ENCODE assay signal across 39 cellular contexts in the genomic region with DNA sequence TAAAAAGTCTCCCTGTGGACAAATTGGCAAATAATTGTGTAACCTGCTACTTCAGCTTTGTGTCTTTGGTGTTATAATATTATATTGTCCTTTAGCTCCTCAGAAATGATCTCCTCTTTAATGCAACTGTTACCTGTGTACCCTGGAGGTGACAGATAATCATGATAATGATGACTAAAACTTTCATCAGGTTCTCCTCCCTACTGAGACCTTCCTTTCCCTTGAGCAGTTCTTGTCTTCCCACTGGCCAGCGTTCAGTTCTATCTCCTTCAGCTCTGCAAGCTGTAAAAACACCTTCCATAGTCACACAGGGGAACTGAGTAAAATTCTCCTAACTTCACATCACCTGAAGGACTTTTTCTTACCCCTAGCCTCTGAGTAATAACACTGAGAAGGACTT. TPM values are rescaled to one million over a fixed set of nuclear protein-coding genes. Genes with fewer than 3 reads are reported as not detected.
"Had no signal": no experiment of that assay in that cellular context is flagged by ENCODE, and none has a peak within 500 bp of the region (broad histone marks: within the 10 kb centered on the region; RNA-seq: fewer than 3 reads in every experiment).

No MANE protein-coding gene starts in this region.

- H3K4me2 ChIP-seq: smooth muscle cell had no signal

- H3K27ac ChIP-seq: ascending aorta, foreskin keratinocyte, heart left ventricle, neutrophil, ovary, sigmoid colon, thyroid gland, upper lobe of right lung had no signal

- H3K4me3 ChIP-seq: ascending aorta, heart left ventricle, ovary, sigmoid colon, smooth muscle cell, thyroid gland, upper lobe of right lung had no signal

- H3K9me3 ChIP-seq: ascending aorta, heart left ventricle, neutrophil, ovary, sigmoid colon, thyroid gland, upper lobe of right lung had no signal

- H3K4me3 Mint-ChIP-seq: activated CD4-positive, alpha-beta memory T cell treated with anti-CD3 and anti-CD28 coated beads, Interleukin-2, amount 10 ng/mL, durations not matched to agents 7 days and 5 days; activated CD4-positive, alpha-beta T cell treated with anti-CD3 and anti-CD28 coated beads, Interleukin-2, amount 10 ng/mL, durations not matched to agents 7 days and 5 days; activated naive CD4-positive, alpha-beta T cell treated with anti-CD3 and anti-CD28 coated beads, Interleukin-2, amount 10 ng/mL, durations not matched to agents 7 days and 5 days; activated naive CD8-positive, alpha-beta T cell treated with anti-CD3 and anti-CD28 coated beads, Interleukin-2, amount 10 ng/mL, durations not matched to agents 7 days and 5 days; activated T-cell treated with anti-CD3 and anti-CD28 coated beads, Interleukin-2, amount 50 U/mL, for 24 hours; brain; effector memory CD8-positive, alpha-beta T cell; immature natural killer cell; mesothelial cell of epicardium; naive B cell; nephron progenitor cell; stimulated activated memory B cell treated with anti-CD40 and anti-IgM and Interleukin-4, amounts not matched to agents 10 μg/mL and 1 μg/mL and 100 μg/mL, for 72 hours; stimulated activated naive CD8-positive, alpha-beta T cell treated with anti-CD3 and anti-CD28 coated beads, Interleukin-15, amount 100 ng/mL, for 72 hours had no signal

- ATAC-seq: effector memory CD8-positive, alpha-beta T cell; esophagus mucosa; foreskin keratinocyte; heart left ventricle; stimulated activated memory B cell treated with anti-CD40 and anti-IgM and Interleukin-4, amounts not matched to agents 10 μg/mL and 1 μg/mL and 100 μg/mL, for 72 hours; stimulated activated naive CD8-positive, alpha-beta T cell treated with anti-CD3 and anti-CD28 coated beads, Interleukin-15, amount 100 ng/mL, for 72 hours; upper lobe of right lung had no signal

- DNase-seq: activated CD4-positive, alpha-beta memory T cell treated with anti-CD3 and anti-CD28 coated beads, Interleukin-2, amount 10 ng/mL, durations not matched to agents 7 days and 5 days; activated CD4-positive, alpha-beta T cell treated with anti-CD3 and anti-CD28 coated beads, Interleukin-2, amount 10 ng/mL, durations not matched to agents 7 days and 5 days; activated CD4-positive, CD25-positive, alpha-beta regulatory T cell treated with anti-CD3 and anti-CD28 coated beads, Interleukin-2, amount 50 U/mL, for 72 hours; activated CD8-positive, alpha-beta memory T cell treated with anti-CD3 and anti-CD28 coated beads, Interleukin-2, amount 50 U/mL, for 48 hours; activated gamma-delta T cell; activated naive CD4-positive, alpha-beta T cell treated with anti-CD3 and anti-CD28 coated beads, Interleukin-2, amount 10 ng/mL, durations not matched to agents 7 days and 5 days; activated naive CD8-positive, alpha-beta T cell treated with anti-CD3 and anti-CD28 coated beads, Interleukin-2, amount 10 ng/mL, durations not matched to agents 7 days and 5 days; activated T-cell treated with anti-CD3 and anti-CD28 coated beads, Interleukin-2, amount 50 U/mL, for 24 hours; caudate nucleus; cortex of kidney; effector memory CD8-positive, alpha-beta T cell; heart left ventricle; hypothalamus; immature natural killer cell; naive B cell; nephron progenitor cell; ovary; sigmoid colon; stimulated activated CD4-positive, alpha-beta T cell treated with anti-CD3 and anti-CD28 coated beads, Interleukin-1b, Interleukin-23, amount 100 ng/mL, for 48 hours; stimulated activated CD4-positive, alpha-beta T cell treated with anti-CD3 and anti-CD28 coated beads, Interleukin-4, amount 100 ng/mL, for 4 hours; stimulated activated CD8-positive, alpha-beta memory T cell treated with anti-CD3 and anti-CD28 coated beads, Interleukin-4, amount 100 ng/mL, for 48 hours; stimulated activated naive CD8-positive, alpha-beta T cell treated with anti-CD3 and anti-CD28 coated beads, Interleukin-15, amount 100 ng/mL, for 72 hours; substantia nigra; T-helper 2 cell; thyroid gland; upper lobe of right lung had no signal

- H3K27me3 ChIP-seq: ascending aorta, foreskin keratinocyte, ovary, sigmoid colon, thyroid gland had no signal

- H3K27ac Mint-ChIP-seq: activated CD4-positive, alpha-beta memory T cell treated with anti-CD3 and anti-CD28 coated beads, Interleukin-2, amount 10 ng/mL, durations not matched to agents 7 days and 5 days; activated CD4-positive, alpha-beta T cell treated with anti-CD3 and anti-CD28 coated beads, Interleukin-2, amount 10 ng/mL, durations not matched to agents 7 days and 5 days; activated naive CD4-positive, alpha-beta T cell treated with anti-CD3 and anti-CD28 coated beads, Interleukin-2, amount 10 ng/mL, durations not matched to agents 7 days and 5 days; activated naive CD8-positive, alpha-beta T cell treated with anti-CD3 and anti-CD28 coated beads, Interleukin-2, amount 10 ng/mL, durations not matched to agents 7 days and 5 days; activated T-cell treated with anti-CD3 and anti-CD28 coated beads, Interleukin-2, amount 50 U/mL, for 24 hours; brain; effector memory CD8-positive, alpha-beta T cell; immature natural killer cell; mesothelial cell of epicardium; nephron progenitor cell; progenitor cell of endocrine pancreas; stimulated activated memory B cell treated with anti-CD40 and anti-IgM and Interleukin-4, amounts not matched to agents 10 μg/mL and 1 μg/mL and 100 μg/mL, for 72 hours; stimulated activated naive CD8-positive, alpha-beta T cell treated with anti-CD3 and anti-CD28 coated beads, Interleukin-15, amount 100 ng/mL, for 72 hours had no signal

- H3K36me3 Mint-ChIP-seq: activated naive CD4-positive, alpha-beta T cell treated with anti-CD3 and anti-CD28 coated beads, Interleukin-2, amount 10 ng/mL, durations not matched to agents 7 days and 5 days; activated naive CD8-positive, alpha-beta T cell treated with anti-CD3 and anti-CD28 coated beads, Interleukin-2, amount 10 ng/mL, durations not matched to agents 7 days and 5 days; brain; immature natural killer cell; mesothelial cell of epicardium; naive B cell; stimulated activated memory B cell treated with anti-CD40 and anti-IgM and Interleukin-4, amounts not matched to agents 10 μg/mL and 1 μg/mL and 100 μg/mL, for 72 hours had no signal

- H3K36me3 ChIP-seq: ascending aorta, heart left ventricle, neutrophil, ovary, sigmoid colon, thyroid gland, upper lobe of right lung had no signal

- H3K4me1 Mint-ChIP-seq: activated naive CD8-positive, alpha-beta T cell treated with anti-CD3 and anti-CD28 coated beads, Interleukin-2, amount 10 ng/mL, durations not matched to agents 7 days and 5 days; immature natural killer cell; naive B cell; stimulated activated memory B cell treated with anti-CD40 and anti-IgM and Interleukin-4, amounts not matched to agents 10 μg/mL and 1 μg/mL and 100 μg/mL, for 72 hours; stimulated activated naive CD8-positive, alpha-beta T cell treated with anti-CD3 and anti-CD28 coated beads, Interleukin-15, amount 100 ng/mL, for 72 hours had no signal

- H3K4me1 ChIP-seq: ascending aorta, sigmoid colon, thyroid gland, upper lobe of right lung had no signal

- H3K9me3 Mint-ChIP-seq: activated CD4-positive, alpha-beta memory T cell treated with anti-CD3 and anti-CD28 coated beads, Interleukin-2, amount 10 ng/mL, durations not matched to agents 7 days and 5 days; activated CD4-positive, alpha-beta T cell treated with anti-CD3 and anti-CD28 coated beads, Interleukin-2, amount 10 ng/mL, durations not matched to agents 7 days and 5 days; activated naive CD4-positive, alpha-beta T cell treated with anti-CD3 and anti-CD28 coated beads, Interleukin-2, amount 10 ng/mL, durations not matched to agents 7 days and 5 days; activated naive CD8-positive, alpha-beta T cell treated with anti-CD3 and anti-CD28 coated beads, Interleukin-2, amount 10 ng/mL, durations not matched to agents 7 days and 5 days; activated T-cell treated with anti-CD3 and anti-CD28 coated beads, Interleukin-2, amount 50 U/mL, for 24 hours; brain; effector memory CD8-positive, alpha-beta T cell; immature natural killer cell; mesothelial cell of epicardium; naive B cell; nephron progenitor cell; stimulated activated memory B cell treated with anti-CD40 and anti-IgM and Interleukin-4, amounts not matched to agents 10 μg/mL and 1 μg/mL and 100 μg/mL, for 72 hours; stimulated activated naive CD8-positive, alpha-beta T cell treated with anti-CD3 and anti-CD28 coated beads, Interleukin-15, amount 100 ng/mL, for 72 hours had no signal

RNA-seq across cellular contexts. Expression of a gene that starts 14.6 kb away (rescaled TPM):
- total RNA-seq: activated CD4-positive, alpha-beta memory T cell treated with anti-CD3 and anti-CD28 coated beads, Interleukin-2, amount 10 ng/mL, durations not matched to agents 7 days and 5 days; activated CD4-positive, alpha-beta T cell treated with anti-CD3 and anti-CD28 coated beads, Interleukin-2, amount 10 ng/mL, durations not matched to agents 7 days and 5 days; activated naive CD8-positive, alpha-beta T cell treated with anti-CD3 and anti-CD28 coated beads, Interleukin-2, amount 10 ng/mL, durations not matched to agents 7 days and 5 days; ascending aorta; chondrocyte; esophagus mucosa; foreskin keratinocyte; heart left ventricle; kidney epithelial cell; lower leg skin; mesothelial cell of epicardium; ovary; progenitor cell of endocrine pancreas; renal cortical epithelial cell; sigmoid colon; smooth muscle cell; thyroid gland; upper lobe of right lung had no signal
- polyA plus RNA-seq: foreskin keratinocyte, heart left ventricle, immature natural killer cell, ovary, smooth muscle cell had no signal

RNA-seq across cellular contexts. Expression of a gene that starts 32.7 kb away (rescaled TPM):
- total RNA-seq: activated CD4-positive, alpha-beta memory T cell treated with anti-CD3 and anti-CD28 coated beads, Interleukin-2, amount 10 ng/mL, durations not matched to agents 7 days and 5 days; activated CD4-positive, alpha-beta T cell treated with anti-CD3 and anti-CD28 coated beads, Interleukin-2, amount 10 ng/mL, durations not matched to agents 7 days and 5 days; activated naive CD8-positive, alpha-beta T cell treated with anti-CD3 and anti-CD28 coated beads, Interleukin-2, amount 10 ng/mL, durations not matched to agents 7 days and 5 days; ascending aorta; chondrocyte; foreskin keratinocyte; heart left ventricle; kidney epithelial cell; mesothelial cell of epicardium; progenitor cell of endocrine pancreas; renal cortical epithelial cell; smooth muscle cell; thyroid gland; upper lobe of right lung had no signal
- polyA plus RNA-seq: foreskin keratinocyte, immature natural killer cell, smooth muscle cell had no signal

RNA-seq across cellular contexts. Expression of a gene that starts 52.6 kb away (rescaled TPM):
- total RNA-seq: activated CD4-positive, alpha-beta memory T cell treated with anti-CD3 and anti-CD28 coated beads, Interleukin-2, amount 10 ng/mL, durations not matched to agents 7 days and 5 days; activated CD4-positive, alpha-beta T cell treated with anti-CD3 and anti-CD28 coated beads, Interleukin-2, amount 10 ng/mL, durations not matched to agents 7 days and 5 days; activated naive CD8-positive, alpha-beta T cell treated with anti-CD3 and anti-CD28 coated beads, Interleukin-2, amount 10 ng/mL, durations not matched to agents 7 days and 5 days; ascending aorta; chondrocyte; esophagus mucosa; foreskin keratinocyte; heart left ventricle; kidney epithelial cell; mesothelial cell of epicardium; ovary; progenitor cell of endocrine pancreas; renal cortical epithelial cell; sigmoid colon; smooth muscle cell; thyroid gland; upper lobe of right lung had no signal
- polyA plus RNA-seq: foreskin keratinocyte, heart left ventricle, immature natural killer cell, ovary, sigmoid colon, smooth muscle cell had no signal
